In the genomic region with DNA sequence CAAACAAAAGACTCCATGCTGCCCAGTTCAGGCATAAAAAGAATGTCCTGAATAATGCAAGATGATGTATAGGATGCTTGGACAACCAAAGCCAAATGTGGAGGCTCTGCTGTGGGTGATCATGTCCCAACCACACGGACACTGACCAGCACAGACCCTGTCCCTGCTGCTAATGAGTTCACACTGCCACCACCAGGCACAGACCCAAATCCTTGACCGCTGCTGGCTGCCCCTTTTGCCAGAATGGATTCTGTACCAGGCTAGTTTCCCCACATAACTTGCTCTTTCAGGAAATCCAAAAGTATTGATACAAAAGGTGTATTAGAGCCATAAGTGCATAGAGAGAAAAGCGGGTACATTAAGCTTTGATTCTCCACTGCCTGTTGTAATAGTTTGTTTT, we compare ENCODE assay signal across 22 cellular contexts.
DNase-seq lines count a peak whose midpoint lies in the region; ATAC-seq and TF ChIP-seq lines count a peak whose summit lies in the region.
"Had no signal": no experiment of that assay in that cellular context is flagged by ENCODE, and none has a peak within 500 bp of the region (broad histone marks: within the 10 kb centered on the region; RNA-seq: fewer than 3 reads in every experiment).

No MANE protein-coding gene starts in this region.

- no peaks in the 10 kb centered on the region for H3K27me3 ChIP-seq in CD4-positive, alpha-beta T cell (ENCODE audit: control insufficient read depth, insufficient read depth, low read length)
- H3K27me3 ChIP-seq: heart left ventricle, suprapubic skin, vagina had no signal

- peak overlapping the region; percentile 32 for H3K27ac Mint-ChIP-seq in CD4-positive, alpha-beta T cell
- H3K27ac Mint-ChIP-seq in activated B cell treated with CpG ODN at 0.5 μM for 24 hours (peak overlapping the region; percentile 94), glutamatergic neuron (ENCODE audit: unreplicated experiment) (peak overlapping the region; percentile 7)
- H3K27ac Mint-ChIP-seq in stimulated activated memory B cell treated with anti-CD40 and anti-IgM and Interleukin-4, amounts not matched to agents 10 μg/mL and 1 μg/mL and 100 μg/mL, for 72 hours, result peak overlapping the region; percentile 83
- H3K27ac Mint-ChIP-seq: activated CD4-positive, alpha-beta memory T cell treated with anti-CD3 and anti-CD28 coated beads for 36 hours; activated naive CD8-positive, alpha-beta T cell; CD8-positive, alpha-beta T cell had no signal

- intact Hi-C loops in CD4-positive, alpha-beta T cell (cut with DNase I, micrococcal nuclease), result no loop called here
- intact Hi-C loops in activated B cell treated with CpG ODN at 0.5 μM for 24 hours (cut with micrococcal nuclease), result no loop called here

- H3K4me1 Mint-ChIP-seq in CD4-positive, alpha-beta T cell (ENCODE audit: low read depth), result peaks cover 33% of the 10 kb centered on the region
- H3K4me1 Mint-ChIP-seq in activated B cell treated with CpG ODN at 0.5 μM for 24 hours, result peaks cover 68% of the 10 kb centered on the region
- peaks cover 18% of the 10 kb centered on the region for H3K4me1 Mint-ChIP-seq in glutamatergic neuron (ENCODE audit: low read depth, unreplicated experiment)
- H3K4me1 Mint-ChIP-seq in stimulated activated memory B cell treated with anti-CD40 and anti-IgM and Interleukin-4, amounts not matched to agents 10 μg/mL and 1 μg/mL and 100 μg/mL, for 72 hours, result peaks cover 63% of the 10 kb centered on the region

- TF ChIP-seq CTCF in CD4-positive, alpha-beta T cell (IDR thresholded peaks at IDR 0.05), result no peak
- no peak for TF ChIP-seq CTCF in activated B cell treated with CpG ODN at 0.5 μM for 24 hours (IDR thresholded peaks at IDR 0.05)
- no peak for TF ChIP-seq CTCF in glutamatergic neuron (IDR thresholded peaks at IDR 0.05; ENCODE audit: partially characterized antibody, unreplicated experiment)

- H3K36me3 Mint-ChIP-seq in CD4-positive, alpha-beta T cell (ENCODE audit: low read depth), result peaks cover 9% of the 10 kb centered on the region
- H3K36me3 Mint-ChIP-seq in activated B cell treated with CpG ODN at 0.5 μM for 24 hours (ENCODE audit: low read depth) (no peaks in the 10 kb centered on the region), glutamatergic neuron (ENCODE audit: unreplicated experiment) (no peaks in the 10 kb centered on the region)
- H3K36me3 Mint-ChIP-seq in stimulated activated memory B cell treated with anti-CD40 and anti-IgM and Interleukin-4, amounts not matched to agents 10 μg/mL and 1 μg/mL and 100 μg/mL, for 72 hours, result peaks cover 9% of the 10 kb centered on the region

- CTCF ChIA-PET in CD4-positive, alpha-beta T cell (lab: Charles Lee), result no interaction called here
- CTCF ChIA-PET in activated B cell treated with CpG ODN at 0.5 μM for 24 hours (lab: Charles Lee), result interaction anchor here (1.0 kb wide), 1 partner anchor 32 kb away, joined by 3 read pairs; no protein-coding TSS in a partner anchor

- POLR2A ChIA-PET in CD4-positive, alpha-beta T cell (lab: Charles Lee), result no interaction called here
- POLR2A ChIA-PET in activated B cell treated with CpG ODN at 0.5 μM for 24 hours (lab: Charles Lee), result interaction anchor here (2.6 kb wide), 1 partner anchor 32 kb away, joined by 11 read pairs; no protein-coding TSS in a partner anchor

- H3K27me3 Mint-ChIP-seq in CD4-positive, alpha-beta T cell, result no peaks in the 10 kb centered on the region
- H3K27me3 Mint-ChIP-seq in activated B cell treated with CpG ODN at 0.5 μM for 24 hours (no peaks in the 10 kb centered on the region), glutamatergic neuron (ENCODE audit: unreplicated experiment) (peaks cover 4% of the 10 kb centered on the region)
- H3K27me3 Mint-ChIP-seq in stimulated activated memory B cell treated with anti-CD40 and anti-IgM and Interleukin-4, amounts not matched to agents 10 μg/mL and 1 μg/mL and 100 μg/mL, for 72 hours, result no peaks in the 10 kb centered on the region
- H3K27me3 Mint-ChIP-seq: activated CD4-positive, alpha-beta memory T cell treated with anti-CD3 and anti-CD28 coated beads for 36 hours; activated naive CD8-positive, alpha-beta T cell had no signal

- H3K4me3 Mint-ChIP-seq in CD4-positive, alpha-beta T cell, result no peak overlapping the region
- no peak overlapping the region for H3K4me3 Mint-ChIP-seq in activated B cell treated with CpG ODN at 0.5 μM for 24 hours
- no peak overlapping the region for H3K4me3 Mint-ChIP-seq in glutamatergic neuron (ENCODE audit: unreplicated experiment)
- H3K4me3 Mint-ChIP-seq in stimulated activated memory B cell treated with anti-CD40 and anti-IgM and Interleukin-4, amounts not matched to agents 10 μg/mL and 1 μg/mL and 100 μg/mL, for 72 hours, result no peak overlapping the region
- H3K4me3 Mint-ChIP-seq: activated CD4-positive, alpha-beta memory T cell treated with anti-CD3 and anti-CD28 coated beads for 36 hours; activated naive CD8-positive, alpha-beta T cell; CD8-positive, alpha-beta T cell had no signal

- no peaks in the 10 kb centered on the region for H3K9me3 Mint-ChIP-seq in CD4-positive, alpha-beta T cell
- no peaks in the 10 kb centered on the region for H3K9me3 Mint-ChIP-seq in activated B cell treated with CpG ODN at 0.5 μM for 24 hours
- peaks cover 7% of the 10 kb centered on the region for H3K9me3 Mint-ChIP-seq in glutamatergic neuron (ENCODE audit: unreplicated experiment)
- H3K9me3 Mint-ChIP-seq in stimulated activated memory B cell treated with anti-CD40 and anti-IgM and Interleukin-4, amounts not matched to agents 10 μg/mL and 1 μg/mL and 100 μg/mL, for 72 hours, result no peaks in the 10 kb centered on the region
- H3K9me3 Mint-ChIP-seq: CD8-positive, alpha-beta T cell had no signal

- H3K9me3 ChIP-seq in CD4-positive, alpha-beta T cell (ENCODE audit: control insufficient read depth, low read length), result no peaks in the 10 kb centered on the region
- H3K9me3 ChIP-seq: suprapubic skin, vagina had no signal

- ATAC-seq in CD4-positive, alpha-beta T cell (ENCODE audit: poor library complexity), result no peak
- ATAC-seq in activated B cell treated with CpG ODN at 0.5 μM for 24 hours (ENCODE audit: low read depth) (no peak), HG03280 (IDR thresholded peaks at IDR 0.05; ENCODE audit: unreplicated experiment) (no peak), HG02588 (IDR thresholded peaks at IDR 0.05; ENCODE audit: unreplicated experiment) (no peak)
- ATAC-seq in stimulated activated memory B cell treated with anti-CD40 and anti-IgM and Interleukin-4, amounts not matched to agents 10 μg/mL and 1 μg/mL and 100 μg/mL, for 72 hours, result no peak
- ATAC-seq: CD8-positive, alpha-beta T cell; heart left ventricle had no signal

- no peak for DNase-seq in CD4-positive, alpha-beta T cell
- no peak for DNase-seq in activated B cell treated with CpG ODN at 0.5 μM for 24 hours
- no peak for DNase-seq in glutamatergic neuron
- DNase-seq in stimulated activated CD4-positive, alpha-beta T cell treated with anti-CD3 and anti-CD28 coated beads, Interleukin-4, amount 100 ng/mL, for 4 hours, result no peak
- DNase-seq in AML-193 (lab: John Stamatoyannopoulos, UW), result no peak
- DNase-seq: activated CD4-positive, alpha-beta memory T cell treated with anti-CD3 and anti-CD28 coated beads for 36 hours; activated CD4-positive, CD25-positive, alpha-beta regulatory T cell; CD8-positive, alpha-beta T cell; heart left ventricle; NCI-H1092 treated with DMSO at 0.1 percent for 48 hours; NCI-H2029; NCI-H446; PC-9; SHP77 treated with DMSO at 0.1 percent for 48 hours; small intestine; stimulated activated CD4-positive, alpha-beta T cell treated with anti-CD3 and anti-CD28 coated beads, Interleukin-1b, Interleukin-23, amount 100 ng/mL, for 48 hours had no signal

- no peak overlapping the region for H3K27ac ChIP-seq in CD4-positive, alpha-beta T cell (ENCODE audit: low read depth, low read length)
- H3K27ac ChIP-seq: PC-9 had no signal

Comparison
In these comparisons a context has a peak if more than half of its experiments do, and no peak if none do; other contexts are left out.
1. H3K27ac Mint-ChIP-seq: peak in every context shown above with its lines; median percentile 94 in activated B cell treated with CpG ODN at 0.5 μM for 24 hours; 83 in stimulated activated memory B cell treated with anti-CD40 and anti-IgM and Interleukin-4, amounts not matched to agents 10 μg/mL and 1 μg/mL and 100 μg/mL, for 72 hours; 32 in CD4-positive, alpha-beta T cell; 7 in glutamatergic neuron.